8 cellular contexts compared by ENCODE assay signal in the genomic region with DNA sequence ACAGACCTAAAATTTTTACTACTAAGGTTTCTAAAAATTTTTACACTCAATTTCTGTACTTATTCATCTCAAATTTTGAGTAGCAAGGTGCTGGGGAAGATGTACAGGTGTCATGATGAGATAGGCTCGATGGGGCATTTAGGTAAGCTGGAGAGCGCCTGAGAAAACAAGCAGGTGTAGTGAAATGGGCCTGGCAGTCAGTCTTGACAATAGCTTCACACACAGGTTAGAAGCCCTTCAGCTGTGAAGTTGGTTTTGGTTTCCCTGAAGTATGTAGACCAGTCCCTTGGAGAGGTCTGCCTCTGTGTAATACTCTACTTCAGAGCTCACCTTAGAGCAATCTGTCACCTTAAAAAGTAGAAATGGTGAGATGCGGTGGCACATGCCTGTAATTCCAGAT.
"Had no signal": no experiment of that assay in that cellular context is flagged by ENCODE, and none has a peak within 500 bp of the region (broad histone marks: within the 10 kb centered on the region; RNA-seq: fewer than 3 reads in every experiment).

No MANE protein-coding gene starts in this region.

- H3K27ac ChIP-seq: GM23248, HL-60 had no signal

- ATAC-seq: HCT116, HepG2 had no signal

- DNase-seq: GM23248, GOT3, H7, HFFc6 had no signal

- H2AFZ ChIP-seq: GM23248 had no signal

- H3K4me3 ChIP-seq: GM23248, HAP-1 had no signal

- H3K9ac ChIP-seq: GM23248 had no signal

- H3K36me3 ChIP-seq: HAP-1 had no signal

- H3K9me3 ChIP-seq: HAP-1 had no signal
